23 cellular contexts compared by ENCODE assay signal in genomic region chr14:74848768-74849167, GRCh38. TPM values are rescaled to one million over a fixed set of nuclear protein-coding genes. Genes with fewer than 3 reads are reported as not detected.
"Had no signal": no experiment of that assay in that cellular context is flagged by ENCODE, and none has a peak within 500 bp of the region (broad histone marks: within the 10 kb centered on the region; RNA-seq: fewer than 3 reads in every experiment).

No MANE protein-coding gene starts in this region.

- H3K4me3 Mint-ChIP-seq: activated CD4-positive, alpha-beta T cell treated with anti-CD3 and anti-CD28 coated beads, Interleukin-2, amount 10 ng/mL, durations not matched to agents 7 days and 5 days; activated naive CD4-positive, alpha-beta T cell treated with anti-CD3 and anti-CD28 coated beads, Interleukin-2, amount 10 ng/mL, durations not matched to agents 7 days and 5 days; brain; endodermal cell; naive thymus-derived CD8-positive, alpha-beta T cell; stimulated activated memory B cell treated with anti-CD40 and anti-IgM and Interleukin-4, amounts not matched to agents 10 μg/mL and 1 μg/mL and 100 μg/mL, for 72 hours had no signal

- H3K27ac Mint-ChIP-seq: activated CD4-positive, alpha-beta T cell treated with anti-CD3 and anti-CD28 coated beads, Interleukin-2, amount 10 ng/mL, durations not matched to agents 7 days and 5 days; activated naive CD4-positive, alpha-beta T cell treated with anti-CD3 and anti-CD28 coated beads, Interleukin-2, amount 10 ng/mL, durations not matched to agents 7 days and 5 days; activated T-helper 2 cell treated with anti-CD3 and anti-CD28 coated beads, Interferon-gamma antibody, Interleukin-2, Interleukin-4, amounts not matched to agents 10 μg/mL and 5 μg/mL and 100 μg/mL, durations not matched to agents 14 hours and 24 hours and 36 hours; brain; endodermal cell; progenitor cell of endocrine pancreas; stimulated activated memory B cell treated with anti-CD40 and anti-IgM and Interleukin-4, amounts not matched to agents 10 μg/mL and 1 μg/mL and 100 μg/mL, for 72 hours had no signal

- H3K36me3 Mint-ChIP-seq: brain; stimulated activated memory B cell treated with anti-CD40 and anti-IgM and Interleukin-4, amounts not matched to agents 10 μg/mL and 1 μg/mL and 100 μg/mL, for 72 hours had no signal

- H3K27ac ChIP-seq: adrenal gland, gastrocnemius medialis, heart right ventricle, tibial nerve had no signal

- FAIRE-seq: islet of Langerhans had no signal

- H3K36me3 ChIP-seq: adrenal gland, gastrocnemius medialis, heart right ventricle, tibial nerve had no signal

- H3K9me3 Mint-ChIP-seq: activated CD4-positive, alpha-beta T cell treated with anti-CD3 and anti-CD28 coated beads, Interleukin-2, amount 10 ng/mL, durations not matched to agents 7 days and 5 days; activated naive CD4-positive, alpha-beta T cell treated with anti-CD3 and anti-CD28 coated beads, Interleukin-2, amount 10 ng/mL, durations not matched to agents 7 days and 5 days; activated T-helper 2 cell treated with anti-CD3 and anti-CD28 coated beads, Interferon-gamma antibody, Interleukin-2, Interleukin-4, amounts not matched to agents 10 μg/mL and 5 μg/mL and 100 μg/mL, durations not matched to agents 14 hours and 24 hours and 36 hours; brain; endodermal cell; naive thymus-derived CD8-positive, alpha-beta T cell; stimulated activated memory B cell treated with anti-CD40 and anti-IgM and Interleukin-4, amounts not matched to agents 10 μg/mL and 1 μg/mL and 100 μg/mL, for 72 hours had no signal

- H3K27me3 Mint-ChIP-seq: activated CD4-positive, alpha-beta T cell treated with anti-CD3 and anti-CD28 coated beads, Interleukin-2, amount 10 ng/mL, durations not matched to agents 7 days and 5 days; activated naive CD4-positive, alpha-beta T cell treated with anti-CD3 and anti-CD28 coated beads, Interleukin-2, amount 10 ng/mL, durations not matched to agents 7 days and 5 days; brain; naive thymus-derived CD8-positive, alpha-beta T cell; progenitor cell of endocrine pancreas; stimulated activated memory B cell treated with anti-CD40 and anti-IgM and Interleukin-4, amounts not matched to agents 10 μg/mL and 1 μg/mL and 100 μg/mL, for 72 hours had no signal

- H3K4me3 ChIP-seq: adrenal gland, gastrocnemius medialis, heart right ventricle, mucosa of descending colon, smooth muscle cell, tibial nerve had no signal

- H3K4me2 ChIP-seq: smooth muscle cell had no signal

- DNase-seq: activated CD4-positive, alpha-beta T cell treated with anti-CD3 and anti-CD28 coated beads, Interleukin-2, amount 10 ng/mL, durations not matched to agents 7 days and 5 days; activated CD4-positive, CD25-positive, alpha-beta regulatory T cell; activated naive CD4-positive, alpha-beta T cell treated with anti-CD3 and anti-CD28 coated beads, Interleukin-2, amount 10 ng/mL, durations not matched to agents 7 days and 5 days; adrenal gland; cerebellar nuclear complex; dermis blood vessel endothelial cell; endodermal cell; gastrocnemius medialis; heart right ventricle; mucosa of descending colon; naive thymus-derived CD8-positive, alpha-beta T cell; nucleus accumbens; right cardiac atrium had no signal

- H3K27me3 ChIP-seq: adrenal gland, gastrocnemius medialis, heart right ventricle, tibial nerve had no signal

- H3K9me3 ChIP-seq: adrenal gland, gastrocnemius medialis, heart right ventricle, mucosa of descending colon, tibial nerve had no signal

- ATAC-seq: gastrocnemius medialis; heart right ventricle; left lobe of liver; mucosa of descending colon; naive thymus-derived CD8-positive, alpha-beta T cell; right cardiac atrium; stimulated activated memory B cell treated with anti-CD40 and anti-IgM and Interleukin-4, amounts not matched to agents 10 μg/mL and 1 μg/mL and 100 μg/mL, for 72 hours had no signal

- H3K4me1 ChIP-seq: adrenal gland, gastrocnemius medialis had no signal

RNA-seq across cellular contexts. Expression of gene PROX2, which starts 27.2 kb away (rescaled TPM):
- total RNA-seq: activated CD4-positive, alpha-beta T cell treated with anti-CD3 and anti-CD28 coated beads, Interleukin-2, amount 10 ng/mL, durations not matched to agents 7 days and 5 days; adrenal gland; dermis blood vessel endothelial cell; endodermal cell; gastrocnemius medialis; heart right ventricle; left lobe of liver; progenitor cell of endocrine pancreas; right cardiac atrium; smooth muscle cell; subcutaneous adipose tissue; tibial nerve had no signal
- polyA plus RNA-seq: esophagus, heart right ventricle, right cardiac atrium had no signal
